In genomic region chr11:114439229-114440120, GRCh38 we compare ENCODE assay signal across 8 cellular contexts. TPM values are rescaled to one million over a fixed set of nuclear protein-coding genes. Genes with fewer than 3 reads are reported as not detected.
DNase-seq lines count a peak whose midpoint lies in the region; ATAC-seq and TF ChIP-seq lines count a peak whose summit lies in the region.

TSS of gene REXO2 (plus strand) at chr11:114439467. CDS start at chr11:114439529, 62 bp downstream.

- no peaks in the 10 kb centered on the region for H3K27me3 Mint-ChIP-seq in WTC11 (ENCODE audit: low read depth)

- H3K36me3 Mint-ChIP-seq in WTC11, result peaks cover 19% of the 10 kb centered on the region

- CTCF ChIA-PET in WTC11 (lab: Charles Lee), result interaction anchor here (0.5 to 1.0 kb wide), 3 partner anchors 43 to 1484 kb away, joined by 3 to 5 read pairs (median 3); no protein-coding TSS in a partner anchor

- DNase-seq in AG09309 (ENCODE audit: low read depth) (peak; percentile 83), NCI-H226 (peak; percentile 97), WTC11 (ENCODE audit: low spot score) (peak; percentile 89), cardiac fibroblast (ENCODE audit: low read depth in 2 of 2) (peak; percentile 96 to 97), iPS-NIHi7 (ENCODE audit: extremely low spot score) (peak; percentile 93), smooth muscle cell of the brain vasculature (ENCODE audit: low read depth, low spot score) (peak; percentile 77)

- peak within 1 kb of the TSS; percentile 93 for H3K27ac Mint-ChIP-seq in WTC11

- ATAC-seq in GM18909 (IDR thresholded peaks at IDR 0.05; ENCODE audit: poor library complexity, unreplicated experiment), result peak; percentile 99
- peak; percentile 99 for ATAC-seq in HG03175 (IDR thresholded peaks at IDR 0.05; ENCODE audit: unreplicated experiment)
- peak; percentile 90 for ATAC-seq in WTC11

- H3K4me1 Mint-ChIP-seq in WTC11, result peaks cover 50% of the 10 kb centered on the region

- POLR2A ChIA-PET in WTC11 (lab: Charles Lee), result interaction anchor here (0.6 to 1.4 kb wide), 2 partner anchors 39 to 65 kb away, joined by 3 to 6 read pairs; partner anchors contain the start of genes C11orf71 and RBM7

- TF ChIP-seq CTCF in AG09309 (IDR thresholded peaks at IDR 0.05; ENCODE audit: control insufficient read depth, insufficient read depth, low read depth, low read length, missing control alignments) (peak; percentile 2), WTC11 (IDR thresholded peaks at IDR 0.05) (no peak), cardiac fibroblast (IDR thresholded peaks at IDR 0.05; ENCODE audit: low read depth, low read length) (peak; percentile 10)

- 0 out of 2 replicates have a peak, but pooled peaks cover 3% of the 10 kb centered on the region for H3K9me3 Mint-ChIP-seq in WTC11

- H3K4me3 ChIP-seq in AG09309 (ENCODE audit: control insufficient read depth, low read depth, low read length) (peak within 1 kb of the TSS; percentile 90), cardiac fibroblast (replicated peaks in 1 of 2; ENCODE audit: low read depth in 2 of 2, low read length in 2 of 2) (peak within 1 kb of the TSS; percentile 98 to 99)

- H3K4me3 Mint-ChIP-seq in WTC11, result peak within 1 kb of the TSS; percentile 88

TF ChIP-seq in WTC11, 78 proteins besides CTCF, POLR2A, EP300 and RAD21 (continues in another document):
- TF ChIP-seq ESRRA (CRISPR knock-in tag; IDR thresholded peaks at IDR 0.05; ENCODE audit: borderline replicate concordance) (no peak), NFATC4 (CRISPR knock-in tag; IDR thresholded peaks at IDR 0.05) (no peak), JUN (CRISPR knock-in tag; IDR thresholded peaks at IDR 0.05) (0 out of 2 replicates have a peak, but pooled peaks have one; percentile 51), ATF6 (CRISPR knock-in tag; IDR thresholded peaks at IDR 0.05) (no peak), ZNF232 (CRISPR knock-in tag; IDR thresholded peaks at IDR 0.05) (0 out of 2 replicates have a peak, but pooled peaks have one; percentile 70), GTF2I (CRISPR knock-in tag; conservative IDR thresholded peaks at IDR 0.05) (no peak), FOXP4 (CRISPR knock-in tag; IDR thresholded peaks at IDR 0.05) (0 out of 2 replicates have a peak, but pooled peaks have one; percentile 39), ATF3 (CRISPR knock-in tag; conservative IDR thresholded peaks at IDR 0.05) (0 out of 2 replicates have a peak, but pooled peaks have one; percentile 58), GABPB1 (CRISPR knock-in tag; IDR thresholded peaks at IDR 0.05) (peak; percentile 69; the same call in 1 of the 2 replicates), ZNF121 (CRISPR knock-in tag; IDR thresholded peaks at IDR 0.05) (no peak), USF2 (CRISPR knock-in tag; IDR thresholded peaks at IDR 0.05) (peak; percentile 75), USF1 (CRISPR knock-in tag; IDR thresholded peaks at IDR 0.05) (peak; percentile 78), ARID4B (CRISPR knock-in tag; IDR thresholded peaks at IDR 0.05; ENCODE audit: borderline replicate concordance) (peak; percentile 80; the same call in 1 of the 2 replicates), HMGXB4 (CRISPR knock-in tag; IDR thresholded peaks at IDR 0.05) (peak; percentile 84; the same call in 1 of the 2 replicates), ETV6 (CRISPR knock-in tag; IDR thresholded peaks at IDR 0.05) (0 out of 2 replicates have a peak, but pooled peaks have one; percentile 20)

RNA-seq across cellular contexts. Expression of gene REXO2, which starts in this region (rescaled TPM):
- 90.2 to 99.1 TPM (median 98.8 TPM) in 3 replicates for total RNA-seq in WTC11 (2021)

Comparison
In these comparisons a context has a peak if more than half of its experiments do, and no peak if none do; other contexts are left out.
1. Peak in every context shown above with its lines: DNase-seq, ATAC-seq and H3K4me3 ChIP-seq.